8 cellular contexts compared by ENCODE assay signal in genomic region chr1:83998599-83999315, GRCh38. TPM values are rescaled to one million over a fixed set of nuclear protein-coding genes. Genes with fewer than 3 reads are reported as not detected.
DNase-seq lines count a peak whose midpoint lies in the region; ATAC-seq and TF ChIP-seq lines count a peak whose summit lies in the region.

Gene TTLL7, minus strand, starts transcription at chr1:83999132. Its CDS starts 46,921 bp downstream, at chr1:83952211.

- peak within 1 kb of the TSS; percentile 92; the same call in 1 of the 2 replicates for H2AFZ ChIP-seq in OCI-LY1 (ENCODE audit: low read length)

- no peaks in the 10 kb centered on the region for H3K79me2 ChIP-seq in OCI-LY1 (ENCODE audit: insufficient read depth, low read length)

- no peaks in the 10 kb centered on the region for H3F3A ChIP-seq in OCI-LY1 (ENCODE audit: insufficient read depth, low read length)

- peaks cover 22% of the 10 kb centered on the region for H3K27me3 ChIP-seq in CD8-positive, alpha-beta memory T cell (ENCODE audit: insufficient read depth, low read length, poor library complexity, severe bottlenecking)
- H3K27me3 ChIP-seq in OCI-LY1 (ENCODE audit: insufficient read depth, low read length), result no peaks in the 10 kb centered on the region

- POLR2A ChIA-PET in CD8-positive, alpha-beta memory T cell (lab: Charles Lee), result no interaction called here

- CTCF ChIA-PET in CD8-positive, alpha-beta memory T cell (lab: Charles Lee), result no interaction called here

- no peak for TF ChIP-seq CTCF in OCI-LY1 (IDR thresholded peaks at IDR 0.05; ENCODE audit: low read length)

- H3K4me3 ChIP-seq in CD8-positive, alpha-beta memory T cell (ENCODE audit: low read length), result peak within 1 kb of the TSS; percentile 44
- H3K4me3 ChIP-seq in OCI-LY1 (ENCODE audit: low read depth, low read length, poor library complexity, severe bottlenecking), result peak within 1 kb of the TSS; percentile 72

- no peaks in the 10 kb centered on the region for H3K9me3 Mint-ChIP-seq in CD8-positive, alpha-beta memory T cell
- no peaks in the 10 kb centered on the region for H3K9me3 Mint-ChIP-seq in natural killer cell treated with Interleukin-12 subunit alpha and Interleukin-12 subunit beta and Interleukin-15 and Interleukin-18, amount 100 ng/mL, for 72 hours
- H3K9me3 Mint-ChIP-seq in stimulated activated naive CD8-positive, alpha-beta T cell treated with anti-CD3 and anti-CD28 coated beads, Interleukin-15, Interleukin-2, amounts not matched to agents 100 ng/mL and 50 ng/mL, for 24 hours, result no peaks in the 10 kb centered on the region

- H3K36me3 ChIP-seq in CD8-positive, alpha-beta memory T cell (ENCODE audit: insufficient read depth, low read length), result no peaks in the 10 kb centered on the region
- H3K36me3 ChIP-seq in OCI-LY1 (ENCODE audit: insufficient read depth, low read length), result no peaks in the 10 kb centered on the region

- H3K4me1 Mint-ChIP-seq in CD8-positive, alpha-beta memory T cell, result peaks cover 10 to 20% (median 12%) of the 10 kb centered on the region in 3 donors
- peaks cover 8 to 10% of the 10 kb centered on the region in 2 donors for H3K4me1 Mint-ChIP-seq in natural killer cell treated with Interleukin-12 subunit alpha and Interleukin-12 subunit beta and Interleukin-15 and Interleukin-18, amount 100 ng/mL, for 72 hours (ENCODE audit: low read depth in 2 of 2)
- peaks cover 15% of the 10 kb centered on the region for H3K4me1 Mint-ChIP-seq in stimulated activated naive CD8-positive, alpha-beta T cell treated with anti-CD3 and anti-CD28 coated beads, Interleukin-15, Interleukin-2, amounts not matched to agents 100 ng/mL and 50 ng/mL, for 24 hours (ENCODE audit: low read depth)

- H3K4me3 Mint-ChIP-seq in CD8-positive, alpha-beta memory T cell, result peak within 1 kb of the TSS; percentile 80 to 93 (median 85)
- peak within 1 kb of the TSS; percentile 87 for H3K4me3 Mint-ChIP-seq in natural killer cell treated with Interleukin-12 subunit alpha and Interleukin-12 subunit beta and Interleukin-15 and Interleukin-18, amount 100 ng/mL, for 72 hours
- H3K4me3 Mint-ChIP-seq in stimulated activated naive CD8-positive, alpha-beta T cell treated with anti-CD3 and anti-CD28 coated beads, Interleukin-15, Interleukin-2, amounts not matched to agents 100 ng/mL and 50 ng/mL, for 24 hours, result peak within 1 kb of the TSS; percentile 82

- H3K27ac ChIP-seq in CD8-positive, alpha-beta memory T cell (ENCODE audit: low read depth, low read length), result no peak within 1 kb of the TSS
- H3K27ac ChIP-seq in OCI-LY1 (ENCODE audit: low read depth, low read length, poor library complexity, severe bottlenecking), result no peak within 1 kb of the TSS

- H3K9me3 ChIP-seq in CD8-positive, alpha-beta memory T cell (ENCODE audit: low read length), result no peaks in the 10 kb centered on the region
- no peaks in the 10 kb centered on the region for H3K9me3 ChIP-seq in OCI-LY1 (ENCODE audit: low read length)

- H3K9ac ChIP-seq in OCI-LY1 (ENCODE audit: low read length), result peak within 1 kb of the TSS; percentile 73

- peaks cover 29 to 62% of the 10 kb centered on the region in 2 donors for H3K27me3 Mint-ChIP-seq in CD8-positive, alpha-beta memory T cell
- H3K27me3 Mint-ChIP-seq in natural killer cell treated with Interleukin-12 subunit alpha and Interleukin-12 subunit beta and Interleukin-15 and Interleukin-18, amount 100 ng/mL, for 72 hours, result peaks cover 44 to 62% of the 10 kb centered on the region in 2 donors
- peaks cover 66% of the 10 kb centered on the region for H3K27me3 Mint-ChIP-seq in stimulated activated naive CD8-positive, alpha-beta T cell treated with anti-CD3 and anti-CD28 coated beads, Interleukin-15, Interleukin-2, amounts not matched to agents 100 ng/mL and 50 ng/mL, for 24 hours

- H4K20me1 ChIP-seq in OCI-LY1 (ENCODE audit: insufficient read depth, low read length), result no peaks in the 10 kb centered on the region

- ATAC-seq in GM21360 (IDR thresholded peaks at IDR 0.05; ENCODE audit: unreplicated experiment), result peak; percentile 85
- ATAC-seq in natural killer cell treated with Interleukin-12 subunit alpha and Interleukin-12 subunit beta and Interleukin-15 and Interleukin-18, amount 100 ng/mL, for 72 hours, result peak; percentile 90 to 94

- H3K36me3 Mint-ChIP-seq in CD8-positive, alpha-beta memory T cell, result no peaks in the 10 kb centered on the region
- no peaks in the 10 kb centered on the region for H3K36me3 Mint-ChIP-seq in natural killer cell treated with Interleukin-12 subunit alpha and Interleukin-12 subunit beta and Interleukin-15 and Interleukin-18, amount 100 ng/mL, for 72 hours
- no peaks in the 10 kb centered on the region for H3K36me3 Mint-ChIP-seq in stimulated activated naive CD8-positive, alpha-beta T cell treated with anti-CD3 and anti-CD28 coated beads, Interleukin-15, Interleukin-2, amounts not matched to agents 100 ng/mL and 50 ng/mL, for 24 hours (ENCODE audit: low read depth)

- H3K27ac Mint-ChIP-seq in CD8-positive, alpha-beta memory T cell, result peak within 1 kb of the TSS in 2 of 8 donors; percentile 37 to 65
- H3K27ac Mint-ChIP-seq in natural killer cell treated with Interleukin-12 subunit alpha and Interleukin-12 subunit beta and Interleukin-15 and Interleukin-18, amount 100 ng/mL, for 72 hours, result peak within 1 kb of the TSS; percentile 32 to 63
- no peak within 1 kb of the TSS for H3K27ac Mint-ChIP-seq in stimulated activated naive CD8-positive, alpha-beta T cell treated with anti-CD3 and anti-CD28 coated beads, Interleukin-15, Interleukin-2, amounts not matched to agents 100 ng/mL and 50 ng/mL, for 24 hours

- H3K4me1 ChIP-seq in CD8-positive, alpha-beta memory T cell (ENCODE audit: insufficient read depth, low read length), result peaks cover 6% of the 10 kb centered on the region
- peaks cover 17% of the 10 kb centered on the region for H3K4me1 ChIP-seq in OCI-LY1 (ENCODE audit: insufficient read depth, low read length, severe bottlenecking)

- no peaks in the 10 kb centered on the region for H3K9me2 ChIP-seq in OCI-LY1 (ENCODE audit: low read depth, low read length)

- H3K4me2 ChIP-seq in OCI-LY1 (ENCODE audit: low read length), result peak within 1 kb of the TSS; percentile 96

- peak; percentile 17 to 68 (median 41) for DNase-seq in CD8-positive, alpha-beta memory T cell
- DNase-seq in HPDE6-E6E7 (ENCODE audit: extremely low spot score) (peak; percentile 57), activated T-helper 1 cell treated with Interleukin-2 at 50 U/mL for 16 hours (ENCODE audit: low read depth) (peak; percentile 21), fibroblast of peridontal ligament (ENCODE audit: extremely low read depth) (peak; percentile 2)
- DNase-seq in natural killer cell treated with Interleukin-12 subunit alpha and Interleukin-12 subunit beta and Interleukin-15 and Interleukin-18, amount 100 ng/mL, for 72 hours (ENCODE audit: low spot score), result peak; percentile 90

RNA-seq across cellular contexts. Expression of gene TTLL7, which starts in this region (rescaled TPM):
- total RNA-seq in CD8-positive, alpha-beta memory T cell, result under 1 TPM; 0.85 to 0.97 TPM
- polyA plus RNA-seq in CD8-positive, alpha-beta memory T cell, result 0.13 TPM
- 10 to 100 TPM in 1 of 2 donors, 1 to 10 TPM in 1; 2.5 to 21.3 TPM for total RNA-seq in natural killer cell treated with Interleukin-12 subunit alpha and Interleukin-12 subunit beta and Interleukin-15 and Interleukin-18, amount 100 ng/mL, for 72 hours

Comparison
In these comparisons a context has a peak if more than half of its experiments do, and no peak if none do; other contexts are left out.
1. Peak in DNase-seq and H3K4me3 ChIP-seq in CD8-positive, alpha-beta memory T cell; RNA of the gene not detected or under 1 TPM.
2. DNase-seq: peak in every context shown above with its lines; median percentile 90 in natural killer cell treated with Interleukin-12 subunit alpha and Interleukin-12 subunit beta and Interleukin-15 and Interleukin-18, amount 100 ng/mL, for 72 hours; 57 in HPDE6-E6E7; 41 in CD8-positive, alpha-beta memory T cell; 21 in activated T-helper 1 cell treated with Interleukin-2 at 50 U/mL for 16 hours; 2 in fibroblast of peridontal ligament.